In the genomic region with DNA sequence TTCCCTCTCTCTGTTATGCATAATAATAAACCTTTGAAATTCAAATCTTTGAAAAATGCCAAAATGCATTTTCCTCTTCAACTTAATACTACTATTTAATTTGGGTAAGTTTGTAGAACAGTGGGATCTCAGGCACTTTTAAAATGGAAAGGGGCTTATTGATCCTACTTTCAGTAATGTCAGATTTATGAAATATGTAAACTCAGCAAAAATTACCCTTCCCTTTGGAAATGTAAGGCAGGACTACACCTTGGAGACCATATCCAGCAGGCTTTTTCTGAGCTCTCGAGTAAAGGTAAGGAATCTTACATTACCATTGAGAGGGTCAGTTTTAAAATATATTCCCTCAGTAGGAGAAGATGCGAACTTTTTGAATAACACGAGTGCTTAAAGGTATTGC, we compare ENCODE assay signal across 24 cellular contexts.
DNase-seq lines count a peak whose midpoint lies in the region; ATAC-seq, FAIRE-seq and TF ChIP-seq lines count a peak whose summit lies in the region.
"Had no signal": no experiment of that assay in that cellular context is flagged by ENCODE, and none has a peak within 500 bp of the region (broad histone marks: within the 10 kb centered on the region; RNA-seq: fewer than 3 reads in every experiment).

No MANE protein-coding gene starts in this region.

- H3K79me2 ChIP-seq in HepG2 (ENCODE audit: insufficient read depth, low read length) (no peaks in the 10 kb centered on the region), K562 (ENCODE audit: control insufficient read depth, insufficient read depth, low read length) (no peaks in the 10 kb centered on the region)

- FAIRE-seq in HepG2 (lab: Jason Lieb, UNC) (no peak), K562 (lab: Jason Lieb, UNC) (no peak)
- FAIRE-seq: GM12878, GM12892, GM18507 had no signal

- ATAC-seq in HepG2 (no peak), right lobe of liver (no peak), K562 (no peak), mucosa of descending colon (no peak), GM21526 (IDR thresholded peaks at IDR 0.05; ENCODE audit: low FRiP score, unreplicated experiment) (no peak)
- ATAC-seq: GM12878 had no signal

- TF ChIP-seq RAD21 in HepG2 (CRISPR knock-in tag; IDR thresholded peaks at IDR 0.05), result no peak
- no peak for TF ChIP-seq RAD21 in K562 (CRISPR knock-in tag; conservative IDR thresholded peaks at IDR 0.05 in 1 of 2, IDR thresholded peaks at IDR 0.05 in 1 of 2)

- no peaks in the 10 kb centered on the region for H4K20me1 ChIP-seq in HepG2 (ENCODE audit: insufficient read depth, low read length)
- no peaks in the 10 kb centered on the region for H4K20me1 ChIP-seq in K562 (replicated peaks; ENCODE audit: control insufficient read depth, insufficient read depth, low read length)
- H4K20me1 ChIP-seq: BLaER1 had no signal

- H3K27me3 ChIP-seq in HepG2 (ENCODE audit: control insufficient read depth in 1 of 2, insufficient read depth in 2 of 2, low read length in 2 of 2) (no peaks in the 10 kb centered on the region), right lobe of liver (no peaks in the 10 kb centered on the region), K562 (ENCODE audit: control insufficient read depth in 2 of 2, insufficient read depth in 2 of 2, low read length in 2 of 2) (no peaks in the 10 kb centered on the region)
- H3K27me3 ChIP-seq: BE2C, BLaER1 had no signal

- intact Hi-C loops in HepG2 (cut with micrococcal nuclease; ENCODE audit: unreplicated experiment) (no loop called here), right lobe of liver (cut with DNase I) (no loop called here), K562 (cut with micrococcal nuclease) (no loop called here), mucosa of descending colon (cut with DNase I, micrococcal nuclease) (no loop called here)

- no peak for TF ChIP-seq CTCF in HepG2 (CRISPR knock-in tag; IDR thresholded peaks at IDR 0.05)
- no peak for TF ChIP-seq CTCF in right lobe of liver (IDR thresholded peaks at IDR 0.05)
- no peak for TF ChIP-seq CTCF in K562 (IDR thresholded peaks at IDR 0.05 in 2 of 3, conservative IDR thresholded peaks at IDR 0.05 in 1 of 3; ENCODE audit: insufficient read depth in 2 of 3, low read depth in 1 of 3, low read length in 3 of 3)
- no peak for TF ChIP-seq CTCF in mucosa of descending colon (IDR thresholded peaks at IDR 0.05)

- H3K4me3 ChIP-seq in HepG2 (replicated peaks in 1 of 3; ENCODE audit: insufficient read depth in 1 of 3, low read depth in 2 of 3, low read length in 3 of 3), result no peak overlapping the region
- no peak overlapping the region for H3K4me3 ChIP-seq in right lobe of liver
- H3K4me3 ChIP-seq in K562, result no peak overlapping the region
- no peak overlapping the region for H3K4me3 ChIP-seq in mucosa of descending colon
- H3K4me3 ChIP-seq: BLaER1, GM12878 had no signal

- in situ Hi-C loops in HepG2 (cut with HindIII; ENCODE audit: extremely low pct_ligation_motif_present, low pct_unique_long_range_greater_than_20kb), result no loop called here
- in situ Hi-C loops in K562 (cut with MboI), result no loop called here

- H3K9ac ChIP-seq in HepG2 (ENCODE audit: insufficient read depth, low read depth, low read length), result no peak overlapping the region
- no peak overlapping the region for H3K9ac ChIP-seq in K562 (ENCODE audit: insufficient read depth in 1 of 2, low read depth in 2 of 2, low read length in 2 of 2)
- H3K9ac ChIP-seq: BLaER1 had no signal

- CTCF ChIA-PET in HepG2 (lab: Yijun Ruan, JAX; ENCODE audit: low intra/inter-chr PET ratio, low total read pairs), result no interaction called here
- CTCF ChIA-PET in K562 (lab: Yijun Ruan, JAX; ENCODE audit: low intra/inter-chr PET ratio), result no interaction called here

- BruUV-seq in HepG2 (replicated peaks; lab: Mats Ljungman, UMichigan), result no TSS peak
- BruUV-seq in K562 (replicated peaks; lab: Mats Ljungman, UMichigan), result no TSS peak

- no peak for TF ChIP-seq EP300 in HepG2 (IDR thresholded peaks at IDR 0.05; ENCODE audit: low read depth in 2 of 2, low read length in 2 of 2)
- no peak for TF ChIP-seq EP300 in HepG2 (CRISPR knock-in tag; IDR thresholded peaks at IDR 0.05; ENCODE audit: borderline replicate concordance)
- TF ChIP-seq EP300 in K562 (IDR thresholded peaks at IDR 0.05; ENCODE audit: low read length), result no peak

- POLR2A ChIA-PET in HepG2 (lab: Yijun Ruan, JAX), result no interaction called here
- POLR2A ChIA-PET in K562 (lab: Yijun Ruan, JAX), result no interaction called here

- TF ChIP-seq POLR2A in HepG2 (IDR thresholded peaks at IDR 0.05; ENCODE audit: insufficient read depth in 1 of 2, low read depth in 2 of 2, low read length in 2 of 2), result no peak
- TF ChIP-seq POLR2A in right lobe of liver (IDR thresholded peaks at IDR 0.05), result no peak
- TF ChIP-seq POLR2A in K562 (conservative IDR thresholded peaks at IDR 0.05), result no peak

- H3K27ac ChIP-seq in HepG2 (ENCODE audit: extremely low read length, insufficient read depth, low read length), result no peak overlapping the region
- no peak overlapping the region for H3K27ac ChIP-seq in right lobe of liver
- H3K27ac ChIP-seq in K562 (ENCODE audit: extremely low read depth, low read depth, low read length), result no peak overlapping the region
- H3K27ac ChIP-seq: 22Rv1, BLaER1 had no signal

- no peaks in the 10 kb centered on the region for H3K9me3 ChIP-seq in HepG2 (ENCODE audit: low read length)
- no peaks in the 10 kb centered on the region for H3K9me3 ChIP-seq in right lobe of liver
- H3K9me3 ChIP-seq in K562 (replicated peaks; ENCODE audit: control insufficient read depth, insufficient read depth, low read depth, low read length), result no peaks in the 10 kb centered on the region
- H3K9me3 ChIP-seq in mucosa of descending colon, result no peaks in the 10 kb centered on the region
- H3K9me3 ChIP-seq: BE2C, BLaER1 had no signal

- H3K4me1 ChIP-seq in HepG2 (ENCODE audit: insufficient read depth, low read length) (no peaks in the 10 kb centered on the region), right lobe of liver (no peaks in the 10 kb centered on the region), K562 (replicated peaks in 1 of 2; ENCODE audit: control insufficient read depth in 2 of 2, insufficient read depth in 2 of 2, low read length in 2 of 2) (no peaks in the 10 kb centered on the region), mucosa of descending colon (ENCODE audit: low read depth) (no peaks in the 10 kb centered on the region)
- H3K4me1 ChIP-seq: BE2C, BLaER1 had no signal

- H3K4me2 ChIP-seq in HepG2 (ENCODE audit: low read depth, low read length), result no peak overlapping the region
- H3K4me2 ChIP-seq in K562 (ENCODE audit: insufficient read depth, low read length), result no peak overlapping the region
- H3K4me2 ChIP-seq: BLaER1 had no signal

- H2AFZ ChIP-seq in HepG2 (ENCODE audit: low read length) (no peak overlapping the region), K562 (ENCODE audit: low read depth, low read length) (no peak overlapping the region)

- no peaks in the 10 kb centered on the region for H3K36me3 ChIP-seq in HepG2 (replicated peaks in 1 of 2; ENCODE audit: control insufficient read depth in 1 of 2, insufficient read depth in 2 of 2, low read length in 2 of 2)
- no peaks in the 10 kb centered on the region for H3K36me3 ChIP-seq in right lobe of liver
- no peaks in the 10 kb centered on the region for H3K36me3 ChIP-seq in K562 (ENCODE audit: control insufficient read depth, insufficient read depth, low read length)
- no peaks in the 10 kb centered on the region for H3K36me3 ChIP-seq in mucosa of descending colon (ENCODE audit: low read depth)
- H3K36me3 ChIP-seq: BE2C, BLaER1 had no signal

- DNase-seq in HepG2 (ENCODE audit: low spot score), result no peak
- no peak for DNase-seq in right lobe of liver
- DNase-seq in K562 (ENCODE audit: extremely low read depth in 1 of 4, low spot score in 3 of 4), result no peak
- DNase-seq in mucosa of descending colon, result no peak
- DNase-seq: ACHN; BE2C; C1 segment of cervical spinal cord; CD4-positive, alpha-beta memory T cell; CD4-positive, CD25-positive, alpha-beta regulatory T cell; CD8-positive, alpha-beta memory T cell; COR-L47; DMS 273 treated with DMSO at 0.1 percent for 48 hours; DMS153; DMS53; DMS79; DND-41; EL; GDM1 had no signal

- no peaks in the 10 kb centered on the region for H3K9me1 ChIP-seq in K562 (ENCODE audit: control insufficient read depth, insufficient read depth, low read length)

- WGBS in HepG2 (ENCODE audit: low lambda C conversion rate), result under 1% methylated on average over 3 of the region's 3 CpGs
- WGBS in right lobe of liver (ENCODE audit: insufficient coverage, low coverage, low lambda C conversion rate, missing lambda C conversion rate), result 50% methylated on average over 3 of the region's 3 CpGs
- 0% methylated on average over 3 of the region's 3 CpGs for WGBS in K562 (ENCODE audit: insufficient coverage, low coverage, missing lambda C conversion rate)

TF ChIP-seq in HepG2, 621 proteins besides CTCF, POLR2A, EP300 and RAD21 (continues in another document):
- TF ChIP-seq ARHGAP35 (CRISPR knock-in tag; IDR thresholded peaks at IDR 0.05; ENCODE audit: borderline replicate concordance) (no peak), TAF1 (CRISPR knock-in tag; IDR thresholded peaks at IDR 0.05) (no peak), ZNF274 (CRISPR knock-in tag; IDR thresholded peaks at IDR 0.05) (no peak), MAFF (IDR thresholded peaks at IDR 0.05; ENCODE audit: low read depth, low read length) (peak; percentile 99), ZNF790 (CRISPR knock-in tag; IDR thresholded peaks at IDR 0.05; ENCODE audit: borderline replicate concordance) (no peak)
- TF ChIP-seq, protein P1, sequence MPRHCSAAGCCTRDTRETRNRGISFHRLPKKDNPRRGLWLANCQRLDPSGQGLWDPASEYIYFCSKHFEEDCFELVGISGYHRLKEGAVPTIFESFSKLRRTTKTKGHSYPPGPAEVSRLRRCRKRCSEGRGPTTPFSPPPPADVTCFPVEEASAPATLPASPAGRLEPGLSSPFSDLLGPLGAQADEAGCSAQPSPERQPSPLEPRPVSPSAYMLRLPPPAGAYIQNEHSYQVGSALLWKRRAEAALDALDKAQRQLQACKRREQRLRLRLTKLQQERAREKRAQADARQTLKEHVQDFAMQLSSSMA (CRISPR knock-in tag; IDR thresholded peaks at IDR 0.05), result no peak

TF ChIP-seq in K562, 482 proteins besides CTCF, POLR2A, EP300 and RAD21 (continues in another document):
- peak; percentile 30 for TF ChIP-seq MAFG (tag; conservative IDR thresholded peaks at IDR 0.05)
- TF ChIP-seq, protein P2, sequence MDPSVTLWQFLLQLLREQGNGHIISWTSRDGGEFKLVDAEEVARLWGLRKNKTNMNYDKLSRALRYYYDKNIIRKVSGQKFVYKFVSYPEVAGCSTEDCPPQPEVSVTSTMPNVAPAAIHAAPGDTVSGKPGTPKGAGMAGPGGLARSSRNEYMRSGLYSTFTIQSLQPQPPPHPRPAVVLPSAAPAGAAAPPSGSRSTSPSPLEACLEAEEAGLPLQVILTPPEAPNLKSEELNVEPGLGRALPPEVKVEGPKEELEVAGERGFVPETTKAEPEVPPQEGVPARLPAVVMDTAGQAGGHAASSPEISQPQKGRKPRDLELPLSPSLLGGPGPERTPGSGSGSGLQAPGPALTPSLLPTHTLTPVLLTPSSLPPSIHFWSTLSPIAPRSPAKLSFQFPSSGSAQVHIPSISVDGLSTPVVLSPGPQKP (CRISPR knock-in tag; IDR thresholded peaks at IDR 0.05), result no peak
- no peak for TF ChIP-seq BRF1 (IDR thresholded peaks at IDR 0.05; ENCODE audit: borderline replicate concordance, extremely low read depth, insufficient read length)
- TF ChIP-seq RCOR1 (IDR thresholded peaks at IDR 0.05; ENCODE audit: borderline replicate concordance in 1 of 2, low read depth in 2 of 2, low read length in 2 of 2), result no peak
- no peak for TF ChIP-seq SRF (CRISPR knock-in tag; IDR thresholded peaks at IDR 0.05)
